Comparison of ENCODE assay signal across 7 cellular contexts in genomic region chr22:20298803-20299735, GRCh38.
DNase-seq lines count a peak whose midpoint lies in the region; ATAC-seq and TF ChIP-seq lines count a peak whose summit lies in the region.

No MANE protein-coding gene starts in this region.

- H3K27ac ChIP-seq in OCI-LY3 (ENCODE audit: low read length): no peak overlapping the region
- H3K27ac ChIP-seq in muscle layer of duodenum (ENCODE audit: low read length): no peak overlapping the region

- peak overlapping the region; percentile 74 for H3K4me3 ChIP-seq in OCI-LY3 (ENCODE audit: low read length)
- peak overlapping the region; percentile 1 to 66 for H3K4me3 ChIP-seq in muscle layer of duodenum (ENCODE audit: low read depth in 1 of 2, low read length in 2 of 2)

- H2AFZ ChIP-seq in OCI-LY3 (ENCODE audit: low read depth, low read length): no peak overlapping the region; the same call in 1 of the 2 replicates

- H3K36me3 ChIP-seq in OCI-LY3 (replicated peaks; ENCODE audit: low read depth, low read length) (no peaks in the 10 kb centered on the region), muscle layer of duodenum (ENCODE audit: control insufficient read depth in 1 of 2, insufficient read depth in 2 of 2, low read length in 2 of 2) (no peaks in the 10 kb centered on the region)

- H3K9me3 ChIP-seq in OCI-LY3 (ENCODE audit: insufficient read depth, low read length) (no peaks in the 10 kb centered on the region), muscle layer of duodenum (ENCODE audit: control insufficient read depth in 1 of 2, low read length in 2 of 2) (no peaks in the 10 kb centered on the region)

- H3K9ac ChIP-seq in OCI-LY3 (ENCODE audit: low read length): peak overlapping the region; percentile 13; the same call in 1 of the 2 replicates

- no peaks in the 10 kb centered on the region for H3K4me1 ChIP-seq in OCI-LY3 (ENCODE audit: low read length)
- peaks cover 0 to 9% of the 10 kb centered on the region in 2 donors for H3K4me1 ChIP-seq in muscle layer of duodenum (ENCODE audit: control insufficient read depth in 1 of 2, insufficient read depth in 2 of 2, low read length in 2 of 2)

- TF ChIP-seq POLR2A in erythroblast (IDR thresholded peaks at IDR 0.05; ENCODE audit: low read length): no peak

- H3K27me3 ChIP-seq in OCI-LY3 (ENCODE audit: low read depth, low read length) (peaks cover 8% of the 10 kb centered on the region; the same call in 1 of the 2 replicates), muscle layer of duodenum (ENCODE audit: low read depth, low read length) (no peaks in the 10 kb centered on the region)

- TF ChIP-seq CTCF in OCI-LY3 (IDR thresholded peaks at IDR 0.05; ENCODE audit: low read depth, low read length): no peak

- peak overlapping the region; percentile 69 for H3K4me2 ChIP-seq in OCI-LY3 (ENCODE audit: low read length)

- no peaks in the 10 kb centered on the region for H3K79me2 ChIP-seq in OCI-LY3 (ENCODE audit: low read length)

- ATAC-seq in GM18498 (IDR thresholded peaks at IDR 0.05; ENCODE audit: unreplicated experiment): peak; percentile 66

- DNase-seq in HPDE6-E6E7 (ENCODE audit: extremely low spot score): peak; percentile 52
- peak; percentile 90 for DNase-seq in activated T-cell treated with anti-CD3 and anti-CD28 coated beads for 24 hours (ENCODE audit: low read depth)
- peak; percentile 77 to 79 for DNase-seq in erythroblast (lab: John Stamatoyannopoulos, UW)
- DNase-seq in stimulated activated CD8-positive, alpha-beta memory T cell treated with anti-CD3 and anti-CD28 coated beads, Interleukin-4, amount 100 ng/mL, for 4 hours (ENCODE audit: low read depth in 2 of 2, low spot score in 1 of 2): peak; percentile 87 to 88

- H4K20me1 ChIP-seq in OCI-LY3 (ENCODE audit: insufficient read depth, low read length): no peaks in the 10 kb centered on the region
